Comparison of ENCODE assay signal across 28 cellular contexts in genomic region chrX:151641564-151641963, GRCh38. TPM values are rescaled to one million over a fixed set of nuclear protein-coding genes. Genes with fewer than 3 reads are reported as not detected.
"Had no signal": no experiment of that assay in that cellular context is flagged by ENCODE, and none has a peak within 500 bp of the region (broad histone marks: within the 10 kb centered on the region; RNA-seq: fewer than 3 reads in every experiment).

No MANE protein-coding gene starts in this region.

- H3K9me3 Mint-ChIP-seq: naive B cell had no signal

- H3K4me3 ChIP-seq: coronary artery, dorsolateral prefrontal cortex, esophagus squamous epithelium, gastrocnemius medialis, heart right ventricle, left lung, lower lobe of right lung, mucosa of descending colon had no signal

- H3K27me3 ChIP-seq: esophagus squamous epithelium, gastrocnemius medialis had no signal

- H3K27ac Mint-ChIP-seq: mesothelial cell of epicardium had no signal

- DNase-seq: dermis blood vessel endothelial cell; dorsolateral prefrontal cortex; effector CD4-positive, alpha-beta T cell; effector memory CD4-positive, alpha-beta T cell; esophagus squamous epithelium; foreskin fibroblast; foreskin melanocyte; gastrocnemius medialis; glutamatergic neuron; head of caudate nucleus; heart right ventricle; hippocampal formation; left cardiac atrium; left lung; left ventricle myocardium superior; lower lobe of right lung; mesenchymal stem cell; mucosa of descending colon; naive B cell had no signal

- FAIRE-seq: endothelial cell of umbilical vein, islet of Langerhans, keratinocyte had no signal

- ATAC-seq: esophagus mucosa, gastrocnemius medialis, heart right ventricle, left cardiac atrium, left lung, left ventricle myocardium superior, lower lobe of right lung, mucosa of descending colon had no signal

- H3K9me3 ChIP-seq: esophagus squamous epithelium, gastrocnemius medialis, heart right ventricle, left lung, lower lobe of right lung, mucosa of descending colon had no signal

- H3K27ac ChIP-seq: coronary artery, dorsolateral prefrontal cortex, esophagus squamous epithelium, gastrocnemius medialis, heart right ventricle, left lung, lower lobe of right lung had no signal

- H3K36me3 Mint-ChIP-seq: mesothelial cell of epicardium, naive B cell had no signal

- H3K4me3 Mint-ChIP-seq: mesothelial cell of epicardium, naive B cell had no signal

- H3K4me1 ChIP-seq: esophagus squamous epithelium, gastrocnemius medialis, heart right ventricle, left lung, lower lobe of right lung had no signal

- H3K4me1 Mint-ChIP-seq: mesothelial cell of epicardium, naive B cell had no signal

- H3K36me3 ChIP-seq: esophagus squamous epithelium, gastrocnemius medialis, heart right ventricle, left lung, lower lobe of right lung had no signal

RNA-seq across cellular contexts. Expression of gene PRRG3, which starts 53.7 kb away (rescaled TPM):
- total RNA-seq: dermis blood vessel endothelial cell, endothelial cell of umbilical vein, epithelial cell of proximal tubule, esophagus mucosa, lung microvascular endothelial cell, myocyte had no signal
